1 cellular context compared by ENCODE assay signal in the genomic region with DNA sequence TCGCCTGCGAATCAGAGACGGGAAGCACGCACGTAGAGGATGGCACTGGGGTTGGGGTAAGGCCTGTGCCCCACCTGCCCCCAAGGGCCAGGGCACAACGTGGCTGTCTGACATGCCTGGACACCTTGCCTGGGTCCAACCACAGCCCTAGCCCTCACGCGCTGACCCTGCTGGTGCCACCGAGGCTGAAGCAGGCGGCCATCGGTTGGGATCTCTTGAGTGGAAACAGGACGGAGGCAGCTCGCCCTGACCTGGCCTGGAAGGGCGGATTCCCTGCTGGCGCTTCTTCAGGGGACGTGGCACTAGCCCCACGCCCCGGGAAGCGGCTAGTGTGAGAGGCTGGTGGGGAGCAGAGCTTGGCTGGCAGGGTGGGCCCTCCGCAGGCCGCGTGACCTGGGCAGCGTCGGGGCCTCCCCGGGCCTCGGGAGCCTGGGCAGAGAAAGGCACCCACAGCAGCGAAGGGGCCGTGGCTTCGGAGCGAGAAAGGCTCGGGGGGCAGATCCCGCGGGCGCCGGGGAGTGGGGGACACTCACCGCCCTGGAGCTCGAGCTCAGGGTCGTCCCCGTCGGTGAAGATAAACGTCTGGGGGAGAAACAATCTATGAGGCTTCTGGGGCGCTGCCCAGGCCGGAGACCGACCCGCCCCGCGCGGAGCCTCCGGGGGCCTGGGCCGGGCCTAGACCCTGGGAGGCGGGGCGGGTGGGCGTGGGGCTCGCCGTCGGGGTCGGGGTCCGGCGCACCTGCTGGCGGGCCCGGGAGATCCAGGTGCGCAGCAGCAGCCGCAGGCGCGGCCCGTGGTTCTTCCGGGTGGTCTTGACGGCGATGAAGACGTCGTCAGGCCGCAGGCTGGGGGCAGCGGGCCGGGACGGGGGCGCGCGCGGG.
TF ChIP-seq lines count a peak whose summit lies in the region.

No MANE protein-coding gene starts in this region.

TF ChIP-seq in HepG2, 621 proteins besides CTCF, POLR2A, EP300 and RAD21 (continued from another document and continues in another):
- TF ChIP-seq, protein P1, sequence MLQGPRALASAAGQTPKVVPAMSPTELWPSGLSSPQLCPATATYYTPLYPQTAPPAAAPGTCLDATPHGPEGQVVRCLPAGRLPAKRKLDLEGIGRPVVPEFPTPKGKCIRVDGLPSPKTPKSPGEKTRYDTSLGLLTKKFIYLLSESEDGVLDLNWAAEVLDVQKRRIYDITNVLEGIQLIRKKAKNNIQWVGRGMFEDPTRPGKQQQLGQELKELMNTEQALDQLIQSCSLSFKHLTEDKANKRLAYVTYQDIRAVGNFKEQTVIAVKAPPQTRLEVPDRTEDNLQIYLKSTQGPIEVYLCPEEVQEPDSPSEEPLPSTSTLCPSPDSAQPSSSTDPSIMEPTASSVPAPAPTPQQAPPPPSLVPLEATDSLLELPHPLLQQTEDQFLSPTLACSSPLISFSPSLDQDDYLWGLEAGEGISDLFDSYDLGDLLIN (CRISPR knock-in tag; IDR thresholded peaks at IDR 0.05; ENCODE audit: borderline replicate concordance), result 0 out of 2 replicates have a peak, but pooled peaks have one; percentile 34
- TF ChIP-seq DNMT3B (CRISPR knock-in tag; conservative IDR thresholded peaks at IDR 0.05) (no peak), IKZF1 (IDR thresholded peaks at IDR 0.05) (no peak), ZNF850 (CRISPR knock-in tag; conservative IDR thresholded peaks at IDR 0.05) (no peak), NFYC (CRISPR knock-in tag; IDR thresholded peaks at IDR 0.05) (no peak), ZNF205 (CRISPR knock-in tag; IDR thresholded peaks at IDR 0.05) (no peak), AKAP8 (CRISPR knock-in tag; IDR thresholded peaks at IDR 0.05) (0 out of 2 replicates have a peak, but pooled peaks have one; percentile 35), ZNF34 (CRISPR knock-in tag; IDR thresholded peaks at IDR 0.05; ENCODE audit: borderline replicate concordance) (0 out of 2 replicates have a peak, but pooled peaks have one; percentile 41), SIX1 (CRISPR knock-in tag; IDR thresholded peaks at IDR 0.05; ENCODE audit: borderline replicate concordance) (no peak), ZNF496 (CRISPR knock-in tag; IDR thresholded peaks at IDR 0.05; ENCODE audit: insufficient replicate concordance) (no peak), ZNF335 (CRISPR knock-in tag; IDR thresholded peaks at IDR 0.05) (no peak; the same call in 1 of the 2 replicates), SOX6 (IDR thresholded peaks at IDR 0.05) (no peak), SOX6 (CRISPR knock-in tag; IDR thresholded peaks at IDR 0.05) (no peak), SRF (IDR thresholded peaks at IDR 0.05; ENCODE audit: low read depth, low read length) (no peak), ZNF446 (CRISPR knock-in tag; IDR thresholded peaks at IDR 0.05) (no peak), SP140L (CRISPR knock-in tag; IDR thresholded peaks at IDR 0.05; ENCODE audit: borderline replicate concordance) (no peak), EED (CRISPR knock-in tag; IDR thresholded peaks at IDR 0.05) (0 out of 2 replicates have a peak, but pooled peaks have one; percentile 74), SRSF4 (IDR thresholded peaks at IDR 0.05; ENCODE audit: low read depth, low read length, poor library complexity, severe bottlenecking) (no peak), MYC (CRISPR knock-in tag; IDR thresholded peaks at IDR 0.05; ENCODE audit: borderline replicate concordance) (no peak; the same call in 1 of the 2 replicates), ZBTB43 (CRISPR knock-in tag; conservative IDR thresholded peaks at IDR 0.05) (no peak), ZNF607 (CRISPR knock-in tag; IDR thresholded peaks at IDR 0.05; ENCODE audit: borderline replicate concordance) (no peak), CREB1 (IDR thresholded peaks at IDR 0.05) (no peak), CREB1 (CRISPR knock-in tag; IDR thresholded peaks at IDR 0.05) (no peak), ZNF10 (CRISPR knock-in tag; IDR thresholded peaks at IDR 0.05; ENCODE audit: borderline replicate concordance, low read depth) (no peak), ARNT2 (CRISPR knock-in tag; IDR thresholded peaks at IDR 0.05; ENCODE audit: low read depth) (0 out of 2 replicates have a peak, but pooled peaks have one; percentile 63), FLYWCH1 (CRISPR knock-in tag; IDR thresholded peaks at IDR 0.05) (no peak), POLR2G (IDR thresholded peaks at IDR 0.05; ENCODE audit: low read depth, low read length) (peak; percentile 37; the same call in 1 of the 2 replicates), ELF3 (CRISPR knock-in tag; IDR thresholded peaks at IDR 0.05) (no peak; the same call in 1 of the 2 replicates), ZUFSP (CRISPR knock-in tag; IDR thresholded peaks at IDR 0.05; ENCODE audit: borderline replicate concordance) (no peak), ETV5 (CRISPR knock-in tag; IDR thresholded peaks at IDR 0.05; ENCODE audit: borderline replicate concordance) (no peak), MXI1 (IDR thresholded peaks at IDR 0.05; ENCODE audit: borderline replicate concordance, low read depth, low read length) (no peak), CBX5 (CRISPR knock-in tag; IDR thresholded peaks at IDR 0.05; ENCODE audit: borderline replicate concordance) (no peak), KDM2A (CRISPR knock-in tag; IDR thresholded peaks at IDR 0.05; ENCODE audit: borderline replicate concordance, low read depth) (peak; percentile 38; the same call in 1 of the 2 replicates), GABPB1 (CRISPR knock-in tag; IDR thresholded peaks at IDR 0.05) (peak; percentile 60; the same call in 1 of the 2 replicates), TRIM24 (CRISPR knock-in tag; IDR thresholded peaks at IDR 0.05) (no peak), ZFY (CRISPR knock-in tag; IDR thresholded peaks at IDR 0.05) (peak; percentile 69), SUZ12 (IDR thresholded peaks at IDR 0.05; ENCODE audit: low read depth, low read length) (no peak), AGO2 (optimal IDR thresholded peaks at IDR 0.05; ENCODE audit: low read depth, low read length) (peak; percentile 85), ZZZ3 (CRISPR knock-in tag; IDR thresholded peaks at IDR 0.05; ENCODE audit: borderline replicate concordance) (peak; percentile 90), THYN1 (CRISPR knock-in tag; IDR thresholded peaks at IDR 0.05; ENCODE audit: borderline replicate concordance, low read depth) (no peak), MEF2D (CRISPR knock-in tag; IDR thresholded peaks at IDR 0.05) (no peak), ETS1 (CRISPR knock-in tag; IDR thresholded peaks at IDR 0.05) (no peak), JUNB (CRISPR knock-in tag; IDR thresholded peaks at IDR 0.05; ENCODE audit: borderline replicate concordance) (no peak), MAF1 (CRISPR knock-in tag; IDR thresholded peaks at IDR 0.05; ENCODE audit: borderline replicate concordance) (0 out of 2 replicates have a peak, but pooled peaks have one; percentile 19), CC2D1A (CRISPR knock-in tag; IDR thresholded peaks at IDR 0.05) (no peak), GATAD1 (CRISPR knock-in tag; IDR thresholded peaks at IDR 0.05) (no peak), TEAD2 (CRISPR knock-in tag; IDR thresholded peaks at IDR 0.05) (no peak), ZBTB20 (CRISPR knock-in tag; IDR thresholded peaks at IDR 0.05; ENCODE audit: borderline replicate concordance, low read depth) (peak; percentile 37; the same call in 1 of the 2 replicates), THAP11 (CRISPR knock-in tag; IDR thresholded peaks at IDR 0.05) (peak; percentile 6; the same call in 1 of the 2 replicates), ONECUT2 (CRISPR knock-in tag; IDR thresholded peaks at IDR 0.05) (no peak), ZNF720 (CRISPR knock-in tag; IDR thresholded peaks at IDR 0.05) (no peak), ZNF160 (CRISPR knock-in tag; IDR thresholded peaks at IDR 0.05) (0 out of 2 replicates have a peak, but pooled peaks have one; percentile 27), RNF2 (conservative IDR thresholded peaks at IDR 0.05; ENCODE audit: low read depth) (no peak), ZNF75D (CRISPR knock-in tag; IDR thresholded peaks at IDR 0.05; ENCODE audit: borderline replicate concordance) (no peak), REXO4 (CRISPR knock-in tag; IDR thresholded peaks at IDR 0.05; ENCODE audit: borderline replicate concordance) (0 out of 2 replicates have a peak, but pooled peaks have one; percentile 62), ZNF781 (CRISPR knock-in tag; IDR thresholded peaks at IDR 0.05; ENCODE audit: borderline replicate concordance, not compliant biosample characterization) (peak; percentile 64), ZNF253 (CRISPR knock-in tag; IDR thresholded peaks at IDR 0.05; ENCODE audit: borderline replicate concordance) (peak; percentile 53; the same call in 1 of the 2 replicates), ARNT (IDR thresholded peaks at IDR 0.05) (no peak), ELF4 (CRISPR knock-in tag; IDR thresholded peaks at IDR 0.05; ENCODE audit: borderline replicate concordance) (no peak), HIVEP1 (CRISPR knock-in tag; IDR thresholded peaks at IDR 0.05) (0 out of 2 replicates have a peak, but pooled peaks have one; percentile 38), U2AF2 (IDR thresholded peaks at IDR 0.05; ENCODE audit: low read depth, low read length) (no peak), SP1 (IDR thresholded peaks at IDR 0.05) (no peak), SP1 (CRISPR knock-in tag; IDR thresholded peaks at IDR 0.05) (no peak; the same call in 1 of the 2 replicates), ZMAT3 (CRISPR knock-in tag; conservative IDR thresholded peaks at IDR 0.05) (0 out of 2 replicates have a peak, but pooled peaks have one; percentile 5), FOSL2 (CRISPR knock-in tag; IDR thresholded peaks at IDR 0.05) (no peak; the same call in 1 of the 2 replicates)
- TF ChIP-seq, protein P2, sequence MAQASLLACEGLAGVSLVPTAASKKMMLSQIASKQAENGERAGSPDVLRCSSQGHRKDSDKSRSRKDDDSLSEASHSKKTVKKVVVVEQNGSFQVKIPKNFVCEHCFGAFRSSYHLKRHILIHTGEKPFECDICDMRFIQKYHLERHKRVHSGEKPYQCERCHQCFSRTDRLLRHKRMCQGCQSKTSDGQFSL (CRISPR knock-in tag; IDR thresholded peaks at IDR 0.05), result 0 out of 2 replicates have a peak, but pooled peaks have one; percentile 28
- TF ChIP-seq, protein P3, sequence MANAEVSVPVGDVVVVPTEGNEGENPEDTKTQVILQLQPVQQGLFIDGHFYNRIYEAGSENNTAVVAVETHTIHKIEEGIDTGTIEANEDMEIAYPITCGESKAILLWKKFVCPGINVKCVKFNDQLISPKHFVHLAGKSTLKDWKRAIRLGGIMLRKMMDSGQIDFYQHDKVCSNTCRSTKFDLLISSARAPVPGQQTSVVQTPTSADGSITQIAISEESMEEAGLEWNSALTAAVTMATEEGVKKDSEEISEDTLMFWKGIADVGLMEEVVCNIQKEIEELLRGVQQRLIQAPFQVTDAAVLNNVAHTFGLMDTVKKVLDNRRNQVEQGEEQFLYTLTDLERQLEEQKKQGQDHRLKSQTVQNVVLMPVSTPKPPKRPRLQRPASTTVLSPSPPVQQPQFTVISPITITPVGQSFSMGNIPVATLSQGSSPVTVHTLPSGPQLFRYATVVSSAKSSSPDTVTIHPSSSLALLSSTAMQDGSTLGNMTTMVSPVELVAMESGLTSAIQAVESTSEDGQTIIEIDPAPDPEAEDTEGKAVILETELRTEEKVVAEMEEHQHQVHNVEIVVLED (CRISPR knock-in tag; IDR thresholded peaks at IDR 0.05; ENCODE audit: borderline replicate concordance), result no peak; the same call in 1 of the 2 replicates
- TF ChIP-seq, protein P4, sequence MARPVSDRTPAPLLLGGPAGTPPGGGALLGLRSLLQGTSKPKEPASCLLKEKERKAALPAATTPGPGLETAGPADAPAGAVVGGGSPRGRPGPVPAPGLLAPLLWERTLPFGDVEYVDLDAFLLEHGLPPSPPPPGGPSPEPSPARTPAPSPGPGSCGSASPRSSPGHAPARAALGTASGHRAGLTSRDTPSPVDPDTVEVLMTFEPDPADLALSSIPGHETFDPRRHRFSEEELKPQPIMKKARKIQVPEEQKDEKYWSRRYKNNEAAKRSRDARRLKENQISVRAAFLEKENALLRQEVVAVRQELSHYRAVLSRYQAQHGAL (CRISPR knock-in tag; IDR thresholded peaks at IDR 0.05; ENCODE audit: not compliant biosample characterization), result no peak
